ENCODE assay signal across 1 cellular context in genomic region chr2:86216577-86217555, GRCh38.
TF ChIP-seq lines count a peak whose summit lies in the region.

No MANE protein-coding gene starts in this region.

TF ChIP-seq in H1, 55 proteins besides CTCF, POLR2A, EP300 and RAD21:
- TF ChIP-seq KDM4A (IDR thresholded peaks at IDR 0.05; ENCODE audit: low read depth, low read length, severe bottlenecking) (no peak), HDAC2 (IDR thresholded peaks at IDR 0.05; ENCODE audit: borderline replicate concordance in 1 of 2, low read depth in 2 of 2, low read length in 2 of 2) (no peak), SAP30 (IDR thresholded peaks at IDR 0.05; ENCODE audit: insufficient read depth, insufficient replicate concordance, low read length) (no peak), CHD1 (IDR thresholded peaks at IDR 0.05; ENCODE audit: low read depth, low read length) (no peak), BACH1 (IDR thresholded peaks at IDR 0.05; ENCODE audit: low read length) (no peak), JUND (IDR thresholded peaks at IDR 0.05; ENCODE audit: low read length) (no peak), HDAC6 (IDR thresholded peaks at IDR 0.05; ENCODE audit: low read depth, low read length) (no peak), SP1 (IDR thresholded peaks at IDR 0.05; ENCODE audit: low read depth, low read length) (no peak), CBX8 (IDR thresholded peaks at IDR 0.05; ENCODE audit: borderline replicate concordance, low read depth, low read length) (no peak)
